Comparison of ENCODE assay signal across 8 cellular contexts in the genomic region with DNA sequence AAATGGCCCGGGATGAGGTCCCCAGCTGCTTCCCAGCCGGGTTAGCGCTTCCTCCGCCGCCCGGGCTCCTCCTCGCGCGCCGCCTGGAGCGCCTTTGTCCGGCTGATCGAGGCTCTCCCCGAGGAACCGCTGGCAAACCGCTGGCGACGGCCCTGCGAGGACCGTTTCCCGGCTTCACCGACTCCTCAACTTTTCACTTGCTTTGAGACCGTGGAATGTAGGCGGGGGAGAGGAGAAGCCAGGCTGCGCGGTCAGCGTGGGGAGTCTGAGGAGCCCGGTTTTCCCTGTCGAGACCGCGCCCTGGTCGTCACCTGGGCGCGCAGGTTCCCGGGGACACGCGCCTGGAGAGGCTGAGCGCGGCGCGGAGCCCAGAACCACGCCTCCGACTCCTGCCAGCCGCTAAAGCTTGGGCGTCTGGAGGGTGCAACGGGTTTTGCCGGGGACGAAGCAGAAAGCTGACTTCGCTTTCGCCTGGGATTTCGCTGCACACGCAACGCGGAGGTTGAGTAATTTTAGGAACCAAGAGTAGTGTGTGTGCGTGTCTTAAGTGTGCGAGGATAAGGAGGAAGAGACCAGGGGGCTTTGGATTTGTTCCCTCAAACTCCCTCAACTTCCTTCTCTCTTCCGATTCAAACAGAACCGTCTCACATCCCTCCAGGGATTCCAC. TPM values are rescaled to one million over a fixed set of nuclear protein-coding genes. Genes with fewer than 3 reads are reported as not detected.
DNase-seq lines count a peak whose midpoint lies in the region; ATAC-seq and TF ChIP-seq lines count a peak whose summit lies in the region.

No MANE protein-coding gene starts in this region.

- peaks cover 42 to 71% (median 46%) of the 10 kb centered on the region in 3 donors for H3K27me3 Mint-ChIP-seq in CD14-positive monocyte (ENCODE audit: low read depth in 3 of 3)
- H3K27me3 Mint-ChIP-seq in activated naive CD8-positive, alpha-beta T cell treated with anti-CD3 and anti-CD28 coated beads, Interleukin-2, amount 10 ng/mL, durations not matched to agents 7 days and 5 days: peaks cover 6% of the 10 kb centered on the region

- H3K9me2 ChIP-seq in OCI-LY7 (ENCODE audit: insufficient read depth, low read length): no peaks in the 10 kb centered on the region

- no peak overlapping the region for H3K9ac ChIP-seq in parathyroid adenoma

- TF ChIP-seq POLR2A in heart left ventricle (IDR thresholded peaks at IDR 0.05): no peak

- H3K27ac ChIP-seq in OCI-LY7 (ENCODE audit: low read depth, low read length, poor library complexity, severe bottlenecking) (no peak overlapping the region), heart left ventricle (peak overlapping the region in 11 of 12 donors; percentile 93 to 100 (median 98)), parathyroid adenoma (peak overlapping the region; percentile 54)

- peak overlapping the region; percentile 71 for H3K4me3 ChIP-seq in OCI-LY7 (ENCODE audit: low read depth, low read length, poor library complexity, severe bottlenecking)
- peak overlapping the region; percentile 45 to 97 (median 89) for H3K4me3 ChIP-seq in heart left ventricle
- H3K4me3 ChIP-seq in parathyroid adenoma (ENCODE audit: low read depth, low read length): peak overlapping the region; percentile 65

- H3K9me3 Mint-ChIP-seq in CD14-positive monocyte: peaks cover under 1 to 8% (median 3%) of the 10 kb centered on the region in 7 donors
- H3K9me3 Mint-ChIP-seq in activated naive CD8-positive, alpha-beta T cell treated with anti-CD3 and anti-CD28 coated beads, Interleukin-2, amount 10 ng/mL, durations not matched to agents 7 days and 5 days: no peaks in the 10 kb centered on the region

- H3K9me3 ChIP-seq in OCI-LY7 (ENCODE audit: low read length) (peaks cover 2% of the 10 kb centered on the region; the same call in 1 of the 2 replicates), heart left ventricle (peaks cover 0 to under 1% (median 0%) of the 10 kb centered on the region in 12 donors), parathyroid adenoma (ENCODE audit: control insufficient read depth, low read length) (no peaks in the 10 kb centered on the region)

- no TSS peak for BruUV-seq in OCI-LY7 (replicated peaks; lab: Mats Ljungman, UMichigan)

- DNase-seq in CD14-positive monocyte (ENCODE audit: low spot score) (no peak), OCI-LY7 (ENCODE audit: low spot score) (peak; percentile 53), heart left ventricle (peak; percentile 56 to 80 (median 66)), NOMO-1 treated with DMSO at 0.1 percent for 48 hours (lab: John Stamatoyannopoulos, UW; ENCODE audit: unreplicated experiment) (no peak)
- peak; percentile 63 for DNase-seq in activated naive CD8-positive, alpha-beta T cell treated with anti-CD3 and anti-CD28 coated beads, Interleukin-2, amount 10 ng/mL, durations not matched to agents 7 days and 5 days

- H3K27me3 ChIP-seq in heart left ventricle: no peaks in the 10 kb centered on the region
- H3K27me3 ChIP-seq in parathyroid adenoma (ENCODE audit: control insufficient read depth, insufficient read depth, low read length): no peaks in the 10 kb centered on the region

- TF ChIP-seq CTCF in CD14-positive monocyte (IDR thresholded peaks at IDR 0.05) (no peak), OCI-LY7 (conservative IDR thresholded peaks at IDR 0.05; ENCODE audit: low read length) (no peak), heart left ventricle (IDR thresholded peaks at IDR 0.05) (no peak), parathyroid adenoma (IDR thresholded peaks at IDR 0.05) (no peak)

- peaks cover 14% of the 10 kb centered on the region for H3K4me1 ChIP-seq in OCI-LY7 (ENCODE audit: insufficient read depth, low read length, poor library complexity, severe bottlenecking)
- peaks cover 0 to 22% (median 12%) of the 10 kb centered on the region in 12 donors for H3K4me1 ChIP-seq in heart left ventricle
- no peaks in the 10 kb centered on the region for H3K4me1 ChIP-seq in parathyroid adenoma

- peaks cover 6 to 8% of the 10 kb centered on the region in 2 donors for H3K36me3 Mint-ChIP-seq in CD14-positive monocyte
- peaks cover 2% of the 10 kb centered on the region for H3K36me3 Mint-ChIP-seq in activated naive CD8-positive, alpha-beta T cell treated with anti-CD3 and anti-CD28 coated beads, Interleukin-2, amount 10 ng/mL, durations not matched to agents 7 days and 5 days

- intact Hi-C loops in CD14-positive monocyte (cut with micrococcal nuclease) (loop anchor here in 1 of 2 donors (10.0 kb wide), 1 partner anchor 376 kb away; no protein-coding TSS in a partner anchor), OCI-LY7 (cut with micrococcal nuclease; ENCODE audit: unreplicated experiment) (loop anchor here (2.0 to 5.0 kb wide), 2 partner anchors 124 to 231 kb away; partner anchors contain the start of gene AKAP11), heart left ventricle (cut with DNase I) (loop anchor here in 8 of 10 donors (2.0 to 10.0 kb wide), 13 partner anchors 61 to 976 kb away; partner anchors contain the start of genes VWA8 (in 2 of the 8) and WBP4 (in 1 of the 8))

- H3K79me2 ChIP-seq in OCI-LY7 (ENCODE audit: insufficient read depth, low read depth, low read length) (no peaks in the 10 kb centered on the region), parathyroid adenoma (no peaks in the 10 kb centered on the region)

- ATAC-seq in GM19043 (IDR thresholded peaks at IDR 0.05; ENCODE audit: low read depth, unreplicated experiment) (peak; percentile 6), HG03280 (IDR thresholded peaks at IDR 0.05; ENCODE audit: unreplicated experiment) (peak; percentile 24), heart left ventricle (peak; percentile 12 to 46 (median 16))
- ATAC-seq in activated naive CD8-positive, alpha-beta T cell treated with anti-CD3 and anti-CD28 coated beads, Interleukin-2, amount 10 ng/mL, durations not matched to agents 7 days and 5 days (ENCODE audit: low read depth): no peak

- POLR2A ChIA-PET in OCI-LY7 (lab: Charles Lee): interaction anchor here (1.1 to 1.2 kb wide), 2 partner anchors 80 to 125 kb away, joined by 3 to 6 read pairs; partner anchors contain the start of gene VWA8
- POLR2A ChIA-PET in activated naive CD8-positive, alpha-beta T cell treated with anti-CD3 and anti-CD28 coated beads, Interleukin-2, amount 10 ng/mL, durations not matched to agents 7 days and 5 days (lab: Charles Lee): no interaction called here

- peak overlapping the region in 5 of 7 donors; percentile 20 to 72 (median 54) for H3K27ac Mint-ChIP-seq in CD14-positive monocyte
- H3K27ac Mint-ChIP-seq in activated naive CD8-positive, alpha-beta T cell treated with anti-CD3 and anti-CD28 coated beads, Interleukin-2, amount 10 ng/mL, durations not matched to agents 7 days and 5 days: peak overlapping the region; percentile 58

- H3K4me2 ChIP-seq in OCI-LY7 (ENCODE audit: low read length) (peak overlapping the region; percentile 94), parathyroid adenoma (ENCODE audit: low read length) (peak overlapping the region; percentile 94)

- peaks cover 18% of the 10 kb centered on the region for H3K4me1 Mint-ChIP-seq in CD14-positive monocyte
- H3K4me1 Mint-ChIP-seq in activated naive CD8-positive, alpha-beta T cell treated with anti-CD3 and anti-CD28 coated beads, Interleukin-2, amount 10 ng/mL, durations not matched to agents 7 days and 5 days: peaks cover 15% of the 10 kb centered on the region

- H3K36me3 ChIP-seq in OCI-LY7 (ENCODE audit: insufficient read depth, low read length) (no peaks in the 10 kb centered on the region), heart left ventricle (no peaks in the 10 kb centered on the region), parathyroid adenoma (ENCODE audit: control insufficient read depth, insufficient read depth, low read length) (no peaks in the 10 kb centered on the region)

- WGBS in heart left ventricle, 4 donors: 0 to 2% (median 0%) methylated on average over 34 to 58 of the region's 58 CpGs

- peak overlapping the region; percentile 84 to 93 for H3K4me3 Mint-ChIP-seq in CD14-positive monocyte
- peak overlapping the region; percentile 80 for H3K4me3 Mint-ChIP-seq in activated naive CD8-positive, alpha-beta T cell treated with anti-CD3 and anti-CD28 coated beads, Interleukin-2, amount 10 ng/mL, durations not matched to agents 7 days and 5 days

- CTCF ChIA-PET in OCI-LY7 (lab: Charles Lee; ENCODE audit: unreplicated experiment): no interaction called here

- H4K20me1 ChIP-seq in OCI-LY7 (ENCODE audit: insufficient read depth, low read length): no peaks in the 10 kb centered on the region; the same call in 1 of the 2 replicates

- peak overlapping the region; percentile 60; the same call in 1 of the 2 replicates for H2AFZ ChIP-seq in OCI-LY7 (ENCODE audit: low read length)
- peak overlapping the region; percentile 83 for H2AFZ ChIP-seq in parathyroid adenoma

RNA-seq across cellular contexts. Expression of gene DGKH, which starts 7.3 kb away (rescaled TPM):
- polyA plus RNA-seq in CD14-positive monocyte (under 1 TPM; 0.10 to 0.15 TPM), heart left ventricle (1 to 10 TPM; 1.8 to 2.3 TPM)
- 6.2 and 6.3 TPM in 2 replicates for total RNA-seq in OCI-LY7 (2014; rRNA removed; shearing (Covaris generic))
- total RNA-seq in OCI-LY7 (2022) (16.1 and 18.4 TPM in 2 replicates), heart left ventricle (10 to 100 TPM in 2 of 9 donors, 1 to 10 TPM in 7; 4.5 to 13.1 (median 8.7) TPM)
- 10 to 100 TPM; 18.9 to 19.1 TPM for total RNA-seq in activated naive CD8-positive, alpha-beta T cell treated with anti-CD3 and anti-CD28 coated beads, Interleukin-2, amount 10 ng/mL, durations not matched to agents 7 days and 5 days

Comparison
In these comparisons a context has a peak if more than half of its experiments do, and no peak if none do; other contexts are left out.
1. DNase-seq: peak in OCI-LY7 (single experiment), activated naive CD8-positive, alpha-beta T cell treated with anti-CD3 and anti-CD28 coated beads, Interleukin-2, amount 10 ng/mL, durations not matched to agents 7 days and 5 days (single experiment) and heart left ventricle (5 of 5); none in CD14-positive monocyte (single experiment) and NOMO-1 treated with DMSO at 0.1 percent for 48 hours (single experiment).
2. Peak in every context shown above with its lines, with median percentiles within 50 percentile points of each other: H3K4me3 ChIP-seq.